Comparison of ENCODE assay signal across 9 cellular contexts in the genomic region with DNA sequence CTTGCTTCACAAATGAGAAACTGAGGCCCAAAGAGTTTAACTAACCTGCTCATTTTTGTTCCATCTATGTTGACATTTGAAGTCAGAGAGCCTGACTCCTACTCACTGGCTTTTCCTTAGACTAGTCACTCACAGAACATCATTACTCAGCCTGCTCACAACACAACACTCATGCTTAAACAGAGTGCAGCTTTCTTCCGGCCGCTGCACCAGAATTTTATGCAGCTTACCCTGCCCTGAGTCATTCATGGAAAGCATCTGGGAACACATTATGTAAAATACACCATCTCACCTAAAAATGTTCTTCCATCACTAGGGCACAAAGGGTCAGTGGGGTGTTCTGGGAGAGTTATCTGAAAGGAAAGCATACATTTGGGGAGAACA.
DNase-seq lines count a peak whose midpoint lies in the region; ATAC-seq, FAIRE-seq and TF ChIP-seq lines count a peak whose summit lies in the region.
"Had no signal": no experiment of that assay in that cellular context is flagged by ENCODE, and none has a peak within 500 bp of the region (broad histone marks: within the 10 kb centered on the region; RNA-seq: fewer than 3 reads in every experiment).

No MANE protein-coding gene starts in this region.

- H3K36me3 ChIP-seq in endothelial cell of umbilical vein (ENCODE audit: control insufficient read depth in 2 of 2, extremely low read depth in 1 of 2, insufficient read depth in 2 of 2, low read length in 2 of 2) = no peaks in the 10 kb centered on the region

- no peak overlapping the region for H3K4me3 ChIP-seq in endothelial cell of umbilical vein (replicated peaks in 1 of 3; ENCODE audit: insufficient read depth in 1 of 3, low read depth in 1 of 3, low read length in 3 of 3)

- no peak for TF ChIP-seq CTCF in endothelial cell of umbilical vein (IDR thresholded peaks at IDR 0.05; ENCODE audit: extremely low read depth in 1 of 2, insufficient read depth in 1 of 2, low read depth in 1 of 2, low read length in 2 of 2)

- H2AFZ ChIP-seq in endothelial cell of umbilical vein (ENCODE audit: low read depth, low read length) = peak overlapping the region; percentile 31

- BruUV-seq in endothelial cell of umbilical vein (replicated peaks; lab: Mats Ljungman, UMichigan) = no TSS peak

- FAIRE-seq in endothelial cell of umbilical vein (lab: Jason Lieb, UNC) = peak; percentile 77

- H4K20me1 ChIP-seq in endothelial cell of umbilical vein (replicated peaks; ENCODE audit: control insufficient read depth, extremely low read depth, insufficient read depth, low read length) = no peaks in the 10 kb centered on the region

- ATAC-seq in GM19452 (IDR thresholded peaks at IDR 0.05; ENCODE audit: unreplicated experiment) (peak; percentile 52), HG03565 (IDR thresholded peaks at IDR 0.05; ENCODE audit: unreplicated experiment) (peak; percentile 69), Right ventricle myocardium inferior (no peak), HG03159 (IDR thresholded peaks at IDR 0.05; ENCODE audit: unreplicated experiment) (no peak)
- ATAC-seq: left lobe of liver had no signal

- intact Hi-C loops in endothelial cell of umbilical vein (cut with micrococcal nuclease) = loop anchor here (5.0 kb wide), 2 partner anchors 240 to 260 kb away; no protein-coding TSS in a partner anchor
- intact Hi-C loops in Right ventricle myocardium inferior (cut with DNase I) = no loop called here

- peak overlapping the region; percentile 39 for H3K4me2 ChIP-seq in endothelial cell of umbilical vein (ENCODE audit: insufficient read depth, low read length)

- H3K27me3 ChIP-seq in endothelial cell of umbilical vein (ENCODE audit: control insufficient read depth in 2 of 2, insufficient read depth in 2 of 2, low read length in 2 of 2) = no peaks in the 10 kb centered on the region

- no peaks in the 10 kb centered on the region for H3K9me3 ChIP-seq in endothelial cell of umbilical vein (replicated peaks; ENCODE audit: control insufficient read depth, insufficient read depth, low read length)

- no peaks in the 10 kb centered on the region for H3K79me2 ChIP-seq in endothelial cell of umbilical vein (ENCODE audit: control insufficient read depth, insufficient read depth, low read length)

- CTCF ChIA-PET in endothelial cell of umbilical vein (lab: Charles Lee) = interaction anchor here (0.8 to 1.9 kb wide), 4 partner anchors 101 to 305 kb away, joined by 3 to 9 read pairs (median 4); partner anchors contain the start of gene SPRY2

- no peak for TF ChIP-seq POLR2A in endothelial cell of umbilical vein (IDR thresholded peaks at IDR 0.05; ENCODE audit: low read depth, low read length)

- POLR2A ChIA-PET in endothelial cell of umbilical vein (lab: Charles Lee) = no interaction called here

- H3K9me1 ChIP-seq in endothelial cell of umbilical vein (replicated peaks; ENCODE audit: control insufficient read depth, extremely low read depth, insufficient read depth, low read length) = no peaks in the 10 kb centered on the region

- peak overlapping the region; percentile 52 for H3K9ac ChIP-seq in endothelial cell of umbilical vein (replicated peaks; ENCODE audit: extremely low read depth, insufficient read depth, low read length)

- dilution Hi-C loops in endothelial cell of umbilical vein (cut with MboI; ENCODE audit: extremely low pct_ligation_motif_present, low sequenced_read_pairs) = loop anchor here (25.0 kb wide), 1 partner anchor 300 kb away; the partner anchor contains the start of gene SPRY2

- peaks cover 36% of the 10 kb centered on the region for H3K4me1 ChIP-seq in endothelial cell of umbilical vein (ENCODE audit: control insufficient read depth, extremely low read depth, insufficient read depth, low read length)

- H3K27ac ChIP-seq in endothelial cell of umbilical vein (ENCODE audit: insufficient read depth, low read depth, low read length) (peak overlapping the region; percentile 77), substantia nigra (ENCODE audit: low read depth, low read length, poor library complexity, severe bottlenecking) (peak overlapping the region; percentile 18)

- peak; percentile 77 for DNase-seq in endothelial cell of umbilical vein (ENCODE audit: low read depth, low spot score)
- peak in 2 of 49 donors; percentile 7 to 13 for DNase-seq in substantia nigra (lab: John Stamatoyannopoulos, UW)
- DNase-seq in SW480 (ENCODE audit: low spot score) = no peak
- no peak for DNase-seq in Right ventricle myocardium inferior (ENCODE audit: missing footprints)
- DNase-seq: activated gamma-delta T cell treated with Interleukin-2 at 50 U/mL for 16 hours had no signal

TF ChIP-seq in endothelial cell of umbilical vein, 7 proteins besides CTCF, POLR2A, EP300 and RAD21:
- TF ChIP-seq POLR2AphosphoS5 (IDR thresholded peaks at IDR 0.05; ENCODE audit: insufficient read depth, low read depth, low read length) (peak; percentile 68), JUN (IDR thresholded peaks at IDR 0.05; ENCODE audit: borderline replicate concordance, insufficient read depth, insufficient read length, low read depth) (peak; percentile 57), MYC (IDR thresholded peaks at IDR 0.05; ENCODE audit: low read depth, low read length) (no peak), EZH2 (IDR thresholded peaks at IDR 0.05; ENCODE audit: borderline replicate concordance, low read depth, low read length, severe bottlenecking) (no peak), FOS (IDR thresholded peaks at IDR 0.05; ENCODE audit: borderline replicate concordance, insufficient read depth, low read length) (peak; percentile 97), MAX (IDR thresholded peaks at IDR 0.05; ENCODE audit: insufficient read depth, insufficient read length) (no peak), GATA2 (IDR thresholded peaks at IDR 0.05; ENCODE audit: insufficient read depth, insufficient read length, low read depth, low read length) (peak; percentile 60)

Comparison
In these comparisons a context has a peak if more than half of its experiments do, and no peak if none do; other contexts are left out.
1. ATAC-seq: peak in GM19452 (single experiment) and HG03565 (single experiment); none in Right ventricle myocardium inferior (single experiment) and HG03159 (single experiment).